In genomic region chr2:109703798-109704197, GRCh38 we compare ENCODE assay signal across 1 cellular context.
TF ChIP-seq lines count a peak whose summit lies in the region.

No MANE protein-coding gene starts in this region.

TF ChIP-seq in GM12878, 131 proteins besides CTCF, POLR2A, EP300 and RAD21 (continued from another document):
- peak; percentile 61 for TF ChIP-seq PKNOX1 (IDR thresholded peaks at IDR 0.05)
